In the genomic region with DNA sequence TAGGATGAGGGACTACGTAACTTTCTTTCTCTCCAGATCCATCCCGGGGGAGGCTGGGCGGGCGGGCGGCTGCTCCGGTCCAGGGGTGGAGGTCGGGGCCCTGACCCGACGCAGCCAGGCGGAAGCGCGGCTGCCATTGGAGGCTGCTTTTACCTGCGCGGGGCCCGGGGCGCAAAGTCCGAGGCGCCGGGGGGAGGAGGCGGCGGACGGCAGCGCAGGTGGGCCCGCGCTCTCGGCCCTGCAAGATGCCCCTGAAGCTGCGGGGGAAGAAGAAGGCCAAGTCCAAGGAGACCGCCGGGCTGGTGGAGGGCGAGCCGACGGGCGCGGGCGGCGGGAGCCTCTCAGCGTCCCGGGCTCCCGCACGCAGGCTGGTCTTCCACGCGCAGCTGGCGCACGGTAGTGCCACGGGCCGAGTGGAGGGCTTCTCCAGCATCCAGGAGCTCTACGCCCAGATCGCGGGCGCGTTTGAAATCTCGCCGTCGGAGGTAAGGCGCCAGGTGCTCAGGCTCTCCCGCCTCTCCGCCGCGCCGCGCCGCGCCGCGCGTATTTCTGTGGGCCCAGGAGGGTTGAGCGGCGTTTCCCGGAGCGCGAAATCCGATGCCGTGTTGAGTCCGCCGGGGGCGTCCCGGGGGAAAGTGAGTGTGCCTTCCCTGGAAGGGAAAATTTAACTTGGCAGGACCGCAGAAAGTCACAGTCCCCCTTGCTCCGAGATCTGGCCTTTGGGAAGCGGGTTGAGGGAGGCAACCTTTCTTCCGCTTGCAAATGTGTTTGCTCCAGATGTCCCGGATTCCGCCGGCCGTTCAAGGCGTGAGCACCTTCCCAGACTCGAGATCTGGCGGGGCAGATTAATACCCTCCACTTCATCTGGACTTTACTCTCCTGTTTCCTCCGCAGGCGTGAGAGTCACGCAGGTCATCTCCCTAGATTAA, we compare ENCODE assay signal across 1 cellular context.
TF ChIP-seq lines count a peak whose summit lies in the region.

A gene with protein sequence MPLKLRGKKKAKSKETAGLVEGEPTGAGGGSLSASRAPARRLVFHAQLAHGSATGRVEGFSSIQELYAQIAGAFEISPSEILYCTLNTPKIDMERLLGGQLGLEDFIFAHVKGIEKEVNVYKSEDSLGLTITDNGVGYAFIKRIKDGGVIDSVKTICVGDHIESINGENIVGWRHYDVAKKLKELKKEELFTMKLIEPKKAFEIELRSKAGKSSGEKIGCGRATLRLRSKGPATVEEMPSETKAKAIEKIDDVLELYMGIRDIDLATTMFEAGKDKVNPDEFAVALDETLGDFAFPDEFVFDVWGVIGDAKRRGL (plus strand): TSS at position 117 of the 929 bp plus-strand sequence. CDS start 129 bp downstream, at position 246.

TF ChIP-seq in HepG2, 621 proteins besides CTCF, POLR2A, EP300 and RAD21 (continued from another document and continues in another):
- TF ChIP-seq, protein P1, sequence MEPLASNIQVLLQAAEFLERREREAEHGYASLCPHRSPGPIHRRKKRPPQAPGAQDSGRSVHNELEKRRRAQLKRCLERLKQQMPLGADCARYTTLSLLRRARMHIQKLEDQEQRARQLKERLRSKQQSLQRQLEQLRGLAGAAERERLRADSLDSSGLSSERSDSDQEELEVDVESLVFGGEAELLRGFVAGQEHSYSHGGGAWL (CRISPR knock-in tag; IDR thresholded peaks at IDR 0.05): 0 out of 2 replicates have a peak, but pooled peaks have one; percentile 36
- TF ChIP-seq, protein P2, sequence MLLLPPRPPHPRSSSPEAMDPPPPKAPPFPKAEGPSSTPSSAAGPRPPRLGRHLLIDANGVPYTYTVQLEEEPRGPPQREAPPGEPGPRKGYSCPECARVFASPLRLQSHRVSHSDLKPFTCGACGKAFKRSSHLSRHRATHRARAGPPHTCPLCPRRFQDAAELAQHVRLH (CRISPR knock-in tag; IDR thresholded peaks at IDR 0.05; ENCODE audit: borderline replicate concordance, low read depth): no peak
- TF ChIP-seq NFKB2 (CRISPR knock-in tag; IDR thresholded peaks at IDR 0.05; ENCODE audit: borderline replicate concordance) (peak; percentile 93; the same call in 1 of the 2 replicates), ZNF451 (CRISPR knock-in tag; IDR thresholded peaks at IDR 0.05) (no peak), SATB2 (CRISPR knock-in tag; IDR thresholded peaks at IDR 0.05) (no peak), ZNF616 (CRISPR knock-in tag; IDR thresholded peaks at IDR 0.05; ENCODE audit: low read depth) (peak; percentile 8; the same call in 1 of the 2 replicates), TOPORS (CRISPR knock-in tag; IDR thresholded peaks at IDR 0.05) (peak; percentile 79; the same call in 1 of the 2 replicates), ETV6 (CRISPR knock-in tag; conservative IDR thresholded peaks at IDR 0.05) (0 out of 2 replicates have a peak, but pooled peaks have one; percentile 39), ZBTB7A (CRISPR knock-in tag; IDR thresholded peaks at IDR 0.05) (0 out of 2 replicates have a peak, but pooled peaks have one; percentile 19), MTA1 (CRISPR knock-in tag; IDR thresholded peaks at IDR 0.05; ENCODE audit: borderline replicate concordance) (peak; percentile 78; the same call in 1 of the 2 replicates), GABPB1 (CRISPR knock-in tag; IDR thresholded peaks at IDR 0.05) (peak; percentile 85), JUND (CRISPR knock-in tag; IDR thresholded peaks at IDR 0.05) (no peak), ISL2 (CRISPR knock-in tag; IDR thresholded peaks at IDR 0.05) (no peak), ZNF329 (CRISPR knock-in tag; IDR thresholded peaks at IDR 0.05; ENCODE audit: low read depth) (no peak), SMAD1 (CRISPR knock-in tag; IDR thresholded peaks at IDR 0.05; ENCODE audit: borderline replicate concordance, low read depth) (no peak), DPF2 (CRISPR knock-in tag; IDR thresholded peaks at IDR 0.05; ENCODE audit: borderline replicate concordance, low read depth) (no peak; the same call in 1 of the 2 replicates), MED13 (CRISPR knock-in tag; IDR thresholded peaks at IDR 0.05) (peak; percentile 48; the same call in 1 of the 2 replicates), ZMYM4 (CRISPR knock-in tag; IDR thresholded peaks at IDR 0.05) (peak; percentile 87), SOX6 (IDR thresholded peaks at IDR 0.05) (no peak), SOX6 (CRISPR knock-in tag; IDR thresholded peaks at IDR 0.05) (peak; percentile 56), ZSCAN25 (CRISPR knock-in tag; IDR thresholded peaks at IDR 0.05) (0 out of 2 replicates have a peak, but pooled peaks have one; percentile 32), PRPF4 (IDR thresholded peaks at IDR 0.05; ENCODE audit: low read depth, low read length, poor library complexity, severe bottlenecking) (no peak), REXO4 (CRISPR knock-in tag; IDR thresholded peaks at IDR 0.05; ENCODE audit: borderline replicate concordance) (no peak), YEATS2 (CRISPR knock-in tag; IDR thresholded peaks at IDR 0.05; ENCODE audit: borderline replicate concordance) (0 out of 2 replicates have a peak, but pooled peaks have one; percentile 21), XBP1 (CRISPR knock-in tag; IDR thresholded peaks at IDR 0.05) (no peak), ZNF674 (CRISPR knock-in tag; IDR thresholded peaks at IDR 0.05; ENCODE audit: low read depth) (no peak), U2AF2 (IDR thresholded peaks at IDR 0.05; ENCODE audit: low read depth, low read length) (no peak), MYNN (CRISPR knock-in tag; IDR thresholded peaks at IDR 0.05; ENCODE audit: low read depth) (no peak), ZKSCAN8 (CRISPR knock-in tag; IDR thresholded peaks at IDR 0.05; ENCODE audit: borderline replicate concordance) (no peak), KLF9 (CRISPR knock-in tag; IDR thresholded peaks at IDR 0.05; ENCODE audit: low read depth) (0 out of 2 replicates have a peak, but pooled peaks have one; percentile 5), ZNF547 (CRISPR knock-in tag; IDR thresholded peaks at IDR 0.05) (0 out of 2 replicates have a peak, but pooled peaks have one; percentile 47), ZBTB42 (CRISPR knock-in tag; IDR thresholded peaks at IDR 0.05) (no peak), ZNF878 (CRISPR knock-in tag; IDR thresholded peaks at IDR 0.05) (no peak), ZC3H13 (CRISPR knock-in tag; IDR thresholded peaks at IDR 0.05) (peak; percentile 70; the same call in 1 of the 2 replicates), TRIM24 (CRISPR knock-in tag; IDR thresholded peaks at IDR 0.05) (no peak), MBNL3 (CRISPR knock-in tag; conservative IDR thresholded peaks at IDR 0.05) (no peak), ZBTB38 (CRISPR knock-in tag; IDR thresholded peaks at IDR 0.05) (peak; percentile 48; the same call in 1 of the 2 replicates), DR1 (CRISPR knock-in tag; IDR thresholded peaks at IDR 0.05) (peak; percentile 10; the same call in 1 of the 2 replicates), NKX3-1 (CRISPR knock-in tag; IDR thresholded peaks at IDR 0.05) (no peak), TSC22D2 (CRISPR knock-in tag; IDR thresholded peaks at IDR 0.05; ENCODE audit: borderline replicate concordance) (no peak), POGZ (CRISPR knock-in tag; IDR thresholded peaks at IDR 0.05) (peak; percentile 77)
- TF ChIP-seq, protein P3, sequence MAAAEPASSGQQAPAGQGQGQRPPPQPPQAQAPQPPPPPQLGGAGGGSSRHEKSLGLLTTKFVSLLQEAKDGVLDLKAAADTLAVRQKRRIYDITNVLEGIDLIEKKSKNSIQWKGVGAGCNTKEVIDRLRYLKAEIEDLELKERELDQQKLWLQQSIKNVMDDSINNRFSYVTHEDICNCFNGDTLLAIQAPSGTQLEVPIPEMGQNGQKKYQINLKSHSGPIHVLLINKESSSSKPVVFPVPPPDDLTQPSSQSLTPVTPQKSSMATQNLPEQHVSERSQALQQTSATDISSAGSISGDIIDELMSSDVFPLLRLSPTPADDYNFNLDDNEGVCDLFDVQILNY (CRISPR knock-in tag; conservative IDR thresholded peaks at IDR 0.05): no peak
- TF ChIP-seq, protein P4, sequence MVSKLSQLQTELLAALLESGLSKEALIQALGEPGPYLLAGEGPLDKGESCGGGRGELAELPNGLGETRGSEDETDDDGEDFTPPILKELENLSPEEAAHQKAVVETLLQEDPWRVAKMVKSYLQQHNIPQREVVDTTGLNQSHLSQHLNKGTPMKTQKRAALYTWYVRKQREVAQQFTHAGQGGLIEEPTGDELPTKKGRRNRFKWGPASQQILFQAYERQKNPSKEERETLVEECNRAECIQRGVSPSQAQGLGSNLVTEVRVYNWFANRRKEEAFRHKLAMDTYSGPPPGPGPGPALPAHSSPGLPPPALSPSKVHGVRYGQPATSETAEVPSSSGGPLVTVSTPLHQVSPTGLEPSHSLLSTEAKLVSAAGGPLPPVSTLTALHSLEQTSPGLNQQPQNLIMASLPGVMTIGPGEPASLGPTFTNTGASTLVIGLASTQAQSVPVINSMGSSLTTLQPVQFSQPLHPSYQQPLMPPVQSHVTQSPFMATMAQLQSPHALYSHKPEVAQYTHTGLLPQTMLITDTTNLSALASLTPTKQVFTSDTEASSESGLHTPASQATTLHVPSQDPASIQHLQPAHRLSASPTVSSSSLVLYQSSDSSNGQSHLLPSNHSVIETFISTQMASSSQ (IDR thresholded peaks at IDR 0.05; ENCODE audit: low read depth): no peak
- TF ChIP-seq, protein P4 (CRISPR knock-in tag; IDR thresholded peaks at IDR 0.05; ENCODE audit: borderline replicate concordance): 0 out of 2 replicates have a peak, but pooled peaks have one; percentile 26
- TF ChIP-seq, protein P5, sequence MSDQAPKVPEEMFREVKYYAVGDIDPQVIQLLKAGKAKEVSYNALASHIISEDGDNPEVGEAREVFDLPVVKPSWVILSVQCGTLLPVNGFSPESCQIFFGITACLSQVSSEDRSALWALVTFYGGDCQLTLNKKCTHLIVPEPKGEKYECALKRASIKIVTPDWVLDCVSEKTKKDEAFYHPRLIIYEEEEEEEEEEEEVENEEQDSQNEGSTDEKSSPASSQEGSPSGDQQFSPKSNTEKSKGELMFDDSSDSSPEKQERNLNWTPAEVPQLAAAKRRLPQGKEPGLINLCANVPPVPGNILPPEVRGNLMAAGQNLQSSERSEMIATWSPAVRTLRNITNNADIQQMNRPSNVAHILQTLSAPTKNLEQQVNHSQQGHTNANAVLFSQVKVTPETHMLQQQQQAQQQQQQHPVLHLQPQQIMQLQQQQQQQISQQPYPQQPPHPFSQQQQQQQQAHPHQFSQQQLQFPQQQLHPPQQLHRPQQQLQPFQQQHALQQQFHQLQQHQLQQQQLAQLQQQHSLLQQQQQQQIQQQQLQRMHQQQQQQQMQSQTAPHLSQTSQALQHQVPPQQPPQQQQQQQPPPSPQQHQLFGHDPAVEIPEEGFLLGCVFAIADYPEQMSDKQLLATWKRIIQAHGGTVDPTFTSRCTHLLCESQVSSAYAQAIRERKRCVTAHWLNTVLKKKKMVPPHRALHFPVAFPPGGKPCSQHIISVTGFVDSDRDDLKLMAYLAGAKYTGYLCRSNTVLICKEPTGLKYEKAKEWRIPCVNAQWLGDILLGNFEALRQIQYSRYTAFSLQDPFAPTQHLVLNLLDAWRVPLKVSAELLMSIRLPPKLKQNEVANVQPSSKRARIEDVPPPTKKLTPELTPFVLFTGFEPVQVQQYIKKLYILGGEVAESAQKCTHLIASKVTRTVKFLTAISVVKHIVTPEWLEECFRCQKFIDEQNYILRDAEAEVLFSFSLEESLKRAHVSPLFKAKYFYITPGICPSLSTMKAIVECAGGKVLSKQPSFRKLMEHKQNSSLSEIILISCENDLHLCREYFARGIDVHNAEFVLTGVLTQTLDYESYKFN (CRISPR knock-in tag; conservative IDR thresholded peaks at IDR 0.05): peak; percentile 77
- TF ChIP-seq, protein P6, sequence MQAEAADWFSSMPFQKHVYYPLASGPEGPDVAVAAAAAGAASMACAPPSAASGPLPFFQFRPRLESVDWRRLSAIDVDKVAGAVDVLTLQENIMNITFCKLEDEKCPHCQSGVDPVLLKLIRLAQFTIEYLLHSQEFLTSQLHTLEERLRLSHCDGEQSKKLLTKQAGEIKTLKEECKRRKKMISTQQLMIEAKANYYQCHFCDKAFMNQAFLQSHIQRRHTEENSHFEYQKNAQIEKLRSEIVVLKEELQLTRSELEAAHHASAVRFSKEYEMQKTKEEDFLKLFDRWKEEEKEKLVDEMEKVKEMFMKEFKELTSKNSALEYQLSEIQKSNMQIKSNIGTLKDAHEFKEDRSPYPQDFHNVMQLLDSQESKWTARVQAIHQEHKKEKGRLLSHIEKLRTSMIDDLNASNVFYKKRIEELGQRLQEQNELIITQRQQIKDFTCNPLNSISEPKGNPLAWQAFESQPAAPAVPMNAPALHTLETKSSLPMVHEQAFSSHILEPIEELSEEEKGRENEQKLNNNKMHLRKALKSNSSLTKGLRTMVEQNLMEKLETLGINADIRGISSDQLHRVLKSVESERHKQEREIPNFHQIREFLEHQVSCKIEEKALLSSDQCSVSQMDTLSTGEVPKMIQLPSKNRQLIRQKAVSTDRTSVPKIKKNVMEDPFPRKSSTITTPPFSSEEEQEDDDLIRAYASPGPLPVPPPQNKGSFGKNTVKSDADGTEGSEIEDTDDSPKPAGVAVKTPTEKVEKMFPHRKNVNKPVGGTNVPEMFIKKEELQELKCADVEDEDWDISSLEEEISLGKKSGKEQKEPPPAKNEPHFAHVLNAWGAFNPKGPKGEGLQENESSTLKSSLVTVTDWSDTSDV (CRISPR knock-in tag; IDR thresholded peaks at IDR 0.05): 0 out of 2 replicates have a peak, but pooled peaks have one; percentile 70
- TF ChIP-seq, protein P7, sequence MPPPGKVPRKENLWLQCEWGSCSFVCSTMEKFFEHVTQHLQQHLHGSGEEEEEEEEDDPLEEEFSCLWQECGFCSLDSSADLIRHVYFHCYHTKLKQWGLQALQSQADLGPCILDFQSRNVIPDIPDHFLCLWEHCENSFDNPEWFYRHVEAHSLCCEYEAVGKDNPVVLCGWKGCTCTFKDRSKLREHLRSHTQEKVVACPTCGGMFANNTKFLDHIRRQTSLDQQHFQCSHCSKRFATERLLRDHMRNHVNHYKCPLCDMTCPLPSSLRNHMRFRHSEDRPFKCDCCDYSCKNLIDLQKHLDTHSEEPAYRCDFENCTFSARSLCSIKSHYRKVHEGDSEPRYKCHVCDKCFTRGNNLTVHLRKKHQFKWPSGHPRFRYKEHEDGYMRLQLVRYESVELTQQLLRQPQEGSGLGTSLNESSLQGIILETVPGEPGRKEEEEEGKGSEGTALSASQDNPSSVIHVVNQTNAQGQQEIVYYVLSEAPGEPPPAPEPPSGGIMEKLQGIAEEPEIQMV (CRISPR knock-in tag; IDR thresholded peaks at IDR 0.05; ENCODE audit: low read depth): no peak
- TF ChIP-seq, protein P8, sequence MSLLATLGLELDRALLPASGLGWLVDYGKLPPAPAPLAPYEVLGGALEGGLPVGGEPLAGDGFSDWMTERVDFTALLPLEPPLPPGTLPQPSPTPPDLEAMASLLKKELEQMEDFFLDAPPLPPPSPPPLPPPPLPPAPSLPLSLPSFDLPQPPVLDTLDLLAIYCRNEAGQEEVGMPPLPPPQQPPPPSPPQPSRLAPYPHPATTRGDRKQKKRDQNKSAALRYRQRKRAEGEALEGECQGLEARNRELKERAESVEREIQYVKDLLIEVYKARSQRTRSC (CRISPR knock-in tag; IDR thresholded peaks at IDR 0.05; ENCODE audit: low read depth): 0 out of 2 replicates have a peak, but pooled peaks have one; percentile 41
